In the genomic region with DNA sequence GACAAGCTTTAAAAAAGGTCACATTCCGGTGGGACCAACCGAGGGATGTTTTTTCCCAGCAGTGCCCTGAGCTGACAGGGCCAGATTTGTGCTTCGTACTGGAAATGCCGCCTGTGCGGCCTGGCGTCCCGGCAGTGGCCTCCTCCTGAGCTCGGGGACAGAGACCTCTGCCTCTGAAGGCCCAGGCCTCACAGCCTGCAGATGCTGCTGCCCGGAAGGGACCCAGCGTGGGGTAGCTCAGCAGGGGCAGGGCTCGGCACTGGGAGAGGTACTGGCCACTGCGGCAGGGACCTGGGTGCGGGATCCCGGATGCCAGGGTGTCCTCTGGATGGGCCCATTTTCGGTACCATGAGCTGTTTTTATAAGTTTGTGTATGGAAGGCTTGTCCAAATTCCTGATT, we compare ENCODE assay signal across 24 cellular contexts. TPM values are rescaled to one million over a fixed set of nuclear protein-coding genes. Genes with fewer than 3 reads are reported as not detected.
DNase-seq lines count a peak whose midpoint lies in the region; ATAC-seq and TF ChIP-seq lines count a peak whose summit lies in the region.
"Had no signal": no experiment of that assay in that cellular context is flagged by ENCODE, and none has a peak within 500 bp of the region (broad histone marks: within the 10 kb centered on the region; RNA-seq: fewer than 3 reads in every experiment).

No MANE protein-coding gene starts in this region.

- H3K4me3 ChIP-seq in adipocyte (ENCODE audit: low read length) (peak overlapping the region; percentile 74), fibroblast of lung (replicated peaks in 1 of 4; ENCODE audit: control extremely low read depth in 1 of 4, insufficient read depth in 1 of 4, low read depth in 3 of 4, low read length in 4 of 4) (peak overlapping the region in 1 of 4 experiments; percentile 49), muscle layer of duodenum (ENCODE audit: low read depth in 1 of 2, low read length in 2 of 2) (peak overlapping the region; percentile 33 to 51), thoracic aorta (peak overlapping the region; percentile 62), adrenal gland (peak overlapping the region in 1 of 4 donors; percentile 29)

- no peaks in the 10 kb centered on the region for H3K9me3 ChIP-seq in adipocyte (ENCODE audit: control insufficient read depth, low read length)
- H3K9me3 ChIP-seq in fibroblast of lung (ENCODE audit: control insufficient read depth, insufficient read depth, low read depth, low read length): no peaks in the 10 kb centered on the region
- no peaks in the 10 kb centered on the region for H3K9me3 ChIP-seq in muscle layer of duodenum (ENCODE audit: control insufficient read depth in 1 of 2, low read length in 2 of 2)
- H3K9me3 ChIP-seq in thoracic aorta: no peaks in the 10 kb centered on the region
- H3K9me3 ChIP-seq in adrenal gland (replicated peaks in 1 of 3): no peaks in the 10 kb centered on the region
- H3K9me3 ChIP-seq: SK-N-SH had no signal

- 77 to 86% (median 82%) methylated on average over 5 to 15 of the region's 15 CpGs for WGBS in adrenal gland, 4 donors

- peaks cover 2% of the 10 kb centered on the region for H4K20me1 ChIP-seq in fibroblast of lung (ENCODE audit: control insufficient read depth, extremely low read depth, insufficient read depth, low read length)

- peak overlapping the region; percentile 83 for H2AFZ ChIP-seq in fibroblast of lung (ENCODE audit: low read length)

- no peak overlapping the region for H3K27ac Mint-ChIP-seq in natural killer cell treated with Interleukin-12 subunit alpha and Interleukin-12 subunit beta and Interleukin-15 and Interleukin-18, amount 100 ng/mL, for 72 hours
- no peak overlapping the region for H3K27ac Mint-ChIP-seq in activated CD8-positive, alpha-beta T cell treated with anti-CD3 and anti-CD28 coated beads, Interleukin-2, amount 10 ng/mL, durations not matched to agents 7 days and 5 days
- H3K27ac Mint-ChIP-seq: CD4-positive, CD25-positive, alpha-beta regulatory T cell; naive B cell had no signal

- CTCF ChIA-PET in activated CD8-positive, alpha-beta T cell treated with anti-CD3 and anti-CD28 coated beads, Interleukin-2, amount 10 ng/mL, durations not matched to agents 7 days and 5 days (lab: Charles Lee): no interaction called here

- H3K4me1 ChIP-seq in adipocyte (ENCODE audit: control insufficient read depth, insufficient read depth, low read length) (no peaks in the 10 kb centered on the region), fibroblast of lung (ENCODE audit: control insufficient read depth, extremely low read depth, insufficient read depth, low read length) (no peaks in the 10 kb centered on the region), muscle layer of duodenum (ENCODE audit: control insufficient read depth in 1 of 2, insufficient read depth in 2 of 2, low read length in 2 of 2) (no peaks in the 10 kb centered on the region), thoracic aorta (ENCODE audit: control insufficient read depth in 1 of 2, low read depth in 2 of 2) (peaks cover 0 to 4% of the 10 kb centered on the region in 2 donors), adrenal gland (replicated peaks in 1 of 2) (no peaks in the 10 kb centered on the region)

- H3K27me3 ChIP-seq in adipocyte (replicated peaks; ENCODE audit: control insufficient read depth, insufficient read depth, low read length) (peaks cover 37% of the 10 kb centered on the region), fibroblast of lung (ENCODE audit: control insufficient read depth, insufficient read depth, low read length) (no peaks in the 10 kb centered on the region), muscle layer of duodenum (ENCODE audit: low read depth, low read length) (no peaks in the 10 kb centered on the region), thoracic aorta (replicated peaks; ENCODE audit: insufficient read depth) (no peaks in the 10 kb centered on the region), adrenal gland (no peaks in the 10 kb centered on the region)

- H3K36me3 ChIP-seq in adipocyte (ENCODE audit: control insufficient read depth, insufficient read depth, low read length, severe bottlenecking) (no peaks in the 10 kb centered on the region), fibroblast of lung (ENCODE audit: control insufficient read depth, insufficient read depth, low read length) (no peaks in the 10 kb centered on the region), muscle layer of duodenum (ENCODE audit: control insufficient read depth in 1 of 2, insufficient read depth in 2 of 2, low read length in 2 of 2) (no peaks in the 10 kb centered on the region), thoracic aorta (no peaks in the 10 kb centered on the region), adrenal gland (replicated peaks in 1 of 2) (no peaks in the 10 kb centered on the region)

- H3K4me3 Mint-ChIP-seq in natural killer cell treated with Interleukin-12 subunit alpha and Interleukin-12 subunit beta and Interleukin-15 and Interleukin-18, amount 100 ng/mL, for 72 hours: no peak overlapping the region
- H3K4me3 Mint-ChIP-seq in activated CD8-positive, alpha-beta T cell treated with anti-CD3 and anti-CD28 coated beads, Interleukin-2, amount 10 ng/mL, durations not matched to agents 7 days and 5 days: no peak overlapping the region
- H3K4me3 Mint-ChIP-seq: CD4-positive, CD25-positive, alpha-beta regulatory T cell; naive B cell had no signal

- H3K27ac ChIP-seq in fibroblast of lung (ENCODE audit: insufficient read depth, low read length) (no peak overlapping the region), muscle layer of duodenum (ENCODE audit: low read length) (no peak overlapping the region), thoracic aorta (no peak overlapping the region), adrenal gland (no peak overlapping the region)
- H3K27ac ChIP-seq: RWPE1 had no signal

- H3K9ac ChIP-seq in adipocyte (ENCODE audit: low read length) (peak overlapping the region; percentile 60), fibroblast of lung (ENCODE audit: insufficient read depth, low read length) (peak overlapping the region; percentile 16)
- H3K9ac ChIP-seq: SK-N-SH had no signal

- no peaks in the 10 kb centered on the region for H3K36me3 Mint-ChIP-seq in natural killer cell treated with Interleukin-12 subunit alpha and Interleukin-12 subunit beta and Interleukin-15 and Interleukin-18, amount 100 ng/mL, for 72 hours
- no peaks in the 10 kb centered on the region for H3K36me3 Mint-ChIP-seq in activated CD8-positive, alpha-beta T cell treated with anti-CD3 and anti-CD28 coated beads, Interleukin-2, amount 10 ng/mL, durations not matched to agents 7 days and 5 days (ENCODE audit: low read depth)
- H3K36me3 Mint-ChIP-seq: CD4-positive, CD25-positive, alpha-beta regulatory T cell; naive B cell had no signal

- no peak for ATAC-seq in thoracic aorta (ENCODE audit: insufficient number of reproducible peaks, low FRiP score, low read depth)
- no peak for ATAC-seq in natural killer cell treated with Interleukin-12 subunit alpha and Interleukin-12 subunit beta and Interleukin-15 and Interleukin-18, amount 100 ng/mL, for 72 hours
- no peak for ATAC-seq in activated CD8-positive, alpha-beta T cell treated with anti-CD3 and anti-CD28 coated beads, Interleukin-2, amount 10 ng/mL, durations not matched to agents 7 days and 5 days
- no peak for ATAC-seq in GM18870 (IDR thresholded peaks at IDR 0.05; ENCODE audit: unreplicated experiment)
- ATAC-seq: stimulated activated naive CD8-positive, alpha-beta T cell treated with anti-CD3 and anti-CD28 coated beads, Interleukin-15, Interleukin-2, amounts not matched to agents 100 U/mL and 50 U/mL, for 24 hours had no signal

- H3K9me3 Mint-ChIP-seq in natural killer cell treated with Interleukin-12 subunit alpha and Interleukin-12 subunit beta and Interleukin-15 and Interleukin-18, amount 100 ng/mL, for 72 hours: no peaks in the 10 kb centered on the region
- no peaks in the 10 kb centered on the region for H3K9me3 Mint-ChIP-seq in activated CD8-positive, alpha-beta T cell treated with anti-CD3 and anti-CD28 coated beads, Interleukin-2, amount 10 ng/mL, durations not matched to agents 7 days and 5 days (ENCODE audit: insufficient read depth)
- H3K9me3 Mint-ChIP-seq: CD4-positive, CD25-positive, alpha-beta regulatory T cell; naive B cell had no signal

- H3K4me2 ChIP-seq in fibroblast of lung (ENCODE audit: extremely low read depth, insufficient read depth, low read length): peak overlapping the region; percentile 80
- H3K4me2 ChIP-seq: SK-N-SH had no signal

- H3K4me1 Mint-ChIP-seq in natural killer cell treated with Interleukin-12 subunit alpha and Interleukin-12 subunit beta and Interleukin-15 and Interleukin-18, amount 100 ng/mL, for 72 hours (ENCODE audit: low read depth in 2 of 2): no peaks in the 10 kb centered on the region
- H3K4me1 Mint-ChIP-seq in activated CD8-positive, alpha-beta T cell treated with anti-CD3 and anti-CD28 coated beads, Interleukin-2, amount 10 ng/mL, durations not matched to agents 7 days and 5 days (ENCODE audit: low read depth): no peaks in the 10 kb centered on the region
- H3K4me1 Mint-ChIP-seq: naive B cell had no signal

- no peak for DNase-seq in adipocyte (ENCODE audit: low read depth)
- no peak for DNase-seq in fibroblast of lung (ENCODE audit: low read depth in 2 of 2)
- no peak for DNase-seq in thoracic aorta (ENCODE audit: low spot score)
- no peak for DNase-seq in adrenal gland
- DNase-seq in natural killer cell treated with Interleukin-12 subunit alpha and Interleukin-12 subunit beta and Interleukin-15 and Interleukin-18, amount 100 ng/mL, for 72 hours (ENCODE audit: low spot score): no peak
- no peak for DNase-seq in activated CD8-positive, alpha-beta T cell treated with anti-CD3 and anti-CD28 coated beads, Interleukin-2, amount 10 ng/mL, durations not matched to agents 7 days and 5 days
- DNase-seq: activated CD4-positive, alpha-beta T cell treated with anti-CD3 and anti-CD28 coated beads for 48 hours; activated naive CD4-positive, alpha-beta T cell treated with anti-CD3 and anti-CD28 coated beads, Interleukin-2, amount 50 U/mL, for 16 hours; activated T-cell treated with anti-CD3 and anti-CD28 coated beads, Interleukin-2, amount 50 U/mL, for 48 hours; CD4-positive, CD25-positive, alpha-beta regulatory T cell; effector memory CD4-positive, alpha-beta T cell; naive B cell; NCI-H1092; NCI-H2029; NCI-H2227 treated with DMSO at 0.1 percent for 48 hours; NCI-H748 treated with DMSO at 0.1 percent for 48 hours; SK-N-SH; stimulated activated CD4-positive, alpha-beta T cell treated with anti-CD3 and anti-CD28 coated beads, Interleukin-4, amount 100 ng/mL, for 4 hours; stimulated activated naive CD8-positive, alpha-beta T cell treated with anti-CD3 and anti-CD28 coated beads, Interleukin-15, Interleukin-2, amounts not matched to agents 100 U/mL and 50 U/mL, for 24 hours; trophoblast cell had no signal

- TF ChIP-seq CTCF in fibroblast of lung (conservative IDR thresholded peaks at IDR 0.05 in 1 of 2, IDR thresholded peaks at IDR 0.05 in 1 of 2; ENCODE audit: low read depth in 1 of 2, low read length in 2 of 2) (no peak), thoracic aorta (IDR thresholded peaks at IDR 0.05) (no peak), adrenal gland (IDR thresholded peaks at IDR 0.05) (no peak)

- POLR2A ChIA-PET in activated CD8-positive, alpha-beta T cell treated with anti-CD3 and anti-CD28 coated beads, Interleukin-2, amount 10 ng/mL, durations not matched to agents 7 days and 5 days (lab: Charles Lee): no interaction called here

- peaks cover 0 to 9% of the 10 kb centered on the region in 2 donors for H3K27me3 Mint-ChIP-seq in natural killer cell treated with Interleukin-12 subunit alpha and Interleukin-12 subunit beta and Interleukin-15 and Interleukin-18, amount 100 ng/mL, for 72 hours
- no peaks in the 10 kb centered on the region for H3K27me3 Mint-ChIP-seq in activated CD8-positive, alpha-beta T cell treated with anti-CD3 and anti-CD28 coated beads, Interleukin-2, amount 10 ng/mL, durations not matched to agents 7 days and 5 days (ENCODE audit: low read depth)
- H3K27me3 Mint-ChIP-seq: CD4-positive, CD25-positive, alpha-beta regulatory T cell had no signal

- intact Hi-C loops in adrenal gland (cut with DNase I): no loop called here

- H3K79me2 ChIP-seq in fibroblast of lung (ENCODE audit: control insufficient read depth, insufficient read depth, low read length): no peaks in the 10 kb centered on the region

- TF ChIP-seq POLR2A in adrenal gland (IDR thresholded peaks at IDR 0.05): no peak

RNA-seq across cellular contexts. Expression of gene CFAP46, which starts 52.4 kb away (rescaled TPM):
- total RNA-seq in fibroblast of lung (0.26 and 0.66 TPM in 2 replicates), thoracic aorta (not detected), adrenal gland (1 to 10 TPM in 2 of 8 donors, under 1 TPM in 3, not detected in 3; 0.15 to 1.2 (median 0.85) TPM)
- polyA plus RNA-seq in fibroblast of lung (0.25 and 0.64 TPM in 2 replicates), adrenal gland (1 to 10 TPM in 2 of 3 donors, under 1 TPM in 1; 0.73 to 5.5 (median 1.1) TPM)
- polyA plus RNA-seq in fibroblast of lung (2012): 0.56 and 0.60 TPM in 2 replicates
- 2.6 TPM in 1 of 2 replicates, not detected in the other for polyA minus RNA-seq in fibroblast of lung (ENCODE audit: low replicate concordance)
- total RNA-seq in natural killer cell treated with Interleukin-12 subunit alpha and Interleukin-12 subunit beta and Interleukin-15 and Interleukin-18, amount 100 ng/mL, for 72 hours: under 1 TPM in 1 of 2 donors, not detected in 1; 0.19 TPM
- total RNA-seq in activated CD8-positive, alpha-beta T cell treated with anti-CD3 and anti-CD28 coated beads, Interleukin-2, amount 10 ng/mL, durations not matched to agents 7 days and 5 days: not detected
- total RNA-seq: CD4-positive, CD25-positive, alpha-beta regulatory T cell; mesenteric fat pad had no signal
- polyA plus RNA-seq: CD4-positive, CD25-positive, alpha-beta regulatory T cell had no signal
